Comparison of ENCODE assay signal across 18 cellular contexts in genomic region chr7:6656413-6656812, GRCh38.
"Had no signal": no experiment of that assay in that cellular context is flagged by ENCODE, and none has a peak within 500 bp of the region (broad histone marks: within the 10 kb centered on the region; RNA-seq: fewer than 3 reads in every experiment).

No MANE protein-coding gene starts in this region.

- H3K9me3 ChIP-seq: pancreas, psoas muscle, suprapubic skin, thyroid gland, vagina had no signal

- H3K4me1 ChIP-seq: heart left ventricle, pancreas, psoas muscle, suprapubic skin had no signal

- H3K36me3 Mint-ChIP-seq: natural killer cell treated with Interleukin-12 subunit alpha and Interleukin-12 subunit beta and Interleukin-15 and Interleukin-18, amount 100 ng/mL, for 72 hours had no signal

- DNase-seq: effector CD4-positive, alpha-beta T cell; hypothalamus; nucleus accumbens; pancreas; psoas muscle; retina; small intestine; stimulated activated CD4-positive, alpha-beta T cell treated with anti-CD3 and anti-CD28 coated beads, Interleukin-12 subunit alpha, Interleukin-12 subunit beta, amount 100 ng/mL, for 4 hours; stimulated activated naive CD4-positive, alpha-beta T cell treated with Interleukin-2 at 50 U/mL for 16 hours; thyroid gland had no signal

- H3K4me3 ChIP-seq: coronary artery, heart left ventricle, neural progenitor cell, pancreas, psoas muscle, suprapubic skin, thyroid gland, vagina had no signal

- H3K27ac Mint-ChIP-seq: mesothelial cell of epicardium; natural killer cell treated with Interleukin-12 subunit alpha and Interleukin-12 subunit beta and Interleukin-15 and Interleukin-18, amount 100 ng/mL, for 72 hours; neural progenitor cell; type B pancreatic cell had no signal

- H3K27ac ChIP-seq: coronary artery, heart left ventricle, neural progenitor cell, pancreas, psoas muscle, suprapubic skin, thyroid gland, vagina had no signal

- H3K4me3 Mint-ChIP-seq: mesothelial cell of epicardium; natural killer cell treated with Interleukin-12 subunit alpha and Interleukin-12 subunit beta and Interleukin-15 and Interleukin-18, amount 100 ng/mL, for 72 hours; neural progenitor cell; type B pancreatic cell had no signal

- H3K4me1 Mint-ChIP-seq: mesothelial cell of epicardium had no signal

- H3K27me3 Mint-ChIP-seq: natural killer cell treated with Interleukin-12 subunit alpha and Interleukin-12 subunit beta and Interleukin-15 and Interleukin-18, amount 100 ng/mL, for 72 hours; type B pancreatic cell had no signal

- H3K27me3 ChIP-seq: heart left ventricle, neural progenitor cell, pancreas, suprapubic skin, thyroid gland, vagina had no signal

- H3K36me3 ChIP-seq: neural progenitor cell had no signal

- H3K9me3 Mint-ChIP-seq: natural killer cell treated with Interleukin-12 subunit alpha and Interleukin-12 subunit beta and Interleukin-15 and Interleukin-18, amount 100 ng/mL, for 72 hours; type B pancreatic cell had no signal
